1 cellular context compared by ENCODE assay signal in the genomic region with DNA sequence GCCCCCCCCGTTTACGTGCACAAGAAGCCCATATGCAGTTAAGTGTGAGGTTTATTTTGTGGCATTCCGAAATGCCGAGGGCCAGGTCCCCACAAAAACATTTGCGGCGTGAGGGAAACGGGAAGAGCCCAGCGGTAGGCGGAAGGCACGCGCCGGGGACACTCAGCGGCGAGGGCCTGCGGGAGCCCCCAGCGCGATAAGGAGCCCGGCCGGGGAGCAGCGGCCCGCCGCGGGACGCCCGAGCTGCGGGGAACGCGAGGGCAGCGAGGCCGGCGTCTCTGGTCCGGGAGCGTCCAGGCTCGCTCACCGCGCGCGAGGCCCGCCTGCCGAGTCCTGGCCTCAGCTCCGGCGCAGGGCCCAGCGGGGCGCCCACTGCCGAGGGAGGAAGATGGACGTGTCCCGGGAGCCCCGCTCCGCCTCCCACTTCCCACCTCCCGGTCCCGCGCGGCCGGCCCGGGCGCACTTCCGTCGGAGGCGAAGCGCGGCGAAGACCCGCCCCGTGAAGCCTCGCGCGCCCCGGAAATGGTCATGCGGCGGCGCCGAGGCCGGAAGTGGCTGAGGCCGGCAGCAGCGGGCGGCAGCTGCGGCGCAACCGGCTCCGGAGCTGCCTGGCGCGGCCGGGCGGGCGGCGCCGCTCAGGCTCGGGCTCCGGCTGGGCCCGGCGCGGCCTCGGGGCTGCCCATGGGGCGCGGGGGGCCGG.
TF ChIP-seq lines count a peak whose summit lies in the region.

A gene with protein sequence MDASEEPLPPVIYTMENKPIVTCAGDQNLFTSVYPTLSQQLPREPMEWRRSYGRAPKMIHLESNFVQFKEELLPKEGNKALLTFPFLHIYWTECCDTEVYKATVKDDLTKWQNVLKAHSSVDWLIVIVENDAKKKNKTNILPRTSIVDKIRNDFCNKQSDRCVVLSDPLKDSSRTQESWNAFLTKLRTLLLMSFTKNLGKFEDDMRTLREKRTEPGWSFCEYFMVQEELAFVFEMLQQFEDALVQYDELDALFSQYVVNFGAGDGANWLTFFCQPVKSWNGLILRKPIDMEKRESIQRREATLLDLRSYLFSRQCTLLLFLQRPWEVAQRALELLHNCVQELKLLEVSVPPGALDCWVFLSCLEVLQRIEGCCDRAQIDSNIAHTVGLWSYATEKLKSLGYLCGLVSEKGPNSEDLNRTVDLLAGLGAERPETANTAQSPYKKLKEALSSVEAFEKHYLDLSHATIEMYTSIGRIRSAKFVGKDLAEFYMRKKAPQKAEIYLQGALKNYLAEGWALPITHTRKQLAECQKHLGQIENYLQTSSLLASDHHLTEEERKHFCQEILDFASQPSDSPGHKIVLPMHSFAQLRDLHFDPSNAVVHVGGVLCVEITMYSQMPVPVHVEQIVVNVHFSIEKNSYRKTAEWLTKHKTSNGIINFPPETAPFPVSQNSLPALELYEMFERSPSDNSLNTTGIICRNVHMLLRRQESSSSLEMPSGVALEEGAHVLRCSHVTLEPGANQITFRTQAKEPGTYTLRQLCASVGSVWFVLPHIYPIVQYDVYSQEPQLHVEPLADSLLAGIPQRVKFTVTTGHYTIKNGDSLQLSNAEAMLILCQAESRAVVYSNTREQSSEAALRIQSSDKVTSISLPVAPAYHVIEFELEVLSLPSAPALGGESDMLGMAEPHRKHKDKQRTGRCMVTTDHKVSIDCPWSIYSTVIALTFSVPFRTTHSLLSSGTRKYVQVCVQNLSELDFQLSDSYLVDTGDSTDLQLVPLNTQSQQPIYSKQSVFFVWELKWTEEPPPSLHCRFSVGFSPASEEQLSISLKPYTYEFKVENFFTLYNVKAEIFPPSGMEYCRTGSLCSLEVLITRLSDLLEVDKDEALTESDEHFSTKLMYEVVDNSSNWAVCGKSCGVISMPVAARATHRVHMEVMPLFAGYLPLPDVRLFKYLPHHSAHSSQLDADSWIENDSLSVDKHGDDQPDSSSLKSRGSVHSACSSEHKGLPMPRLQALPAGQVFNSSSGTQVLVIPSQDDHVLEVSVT (plus strand): TSS at position 536 of the 700 bp plus-strand sequence. CDS start 185 bp downstream, outside the sequence.

TF ChIP-seq in HepG2, 621 proteins besides CTCF, POLR2A, EP300 and RAD21 (continued from another document and continues in another):
- TF ChIP-seq CREB1 (IDR thresholded peaks at IDR 0.05) (peak; percentile 61; the same call in 1 of the 2 replicates), CREB1 (CRISPR knock-in tag; IDR thresholded peaks at IDR 0.05) (no peak), KAT8 (CRISPR knock-in tag; IDR thresholded peaks at IDR 0.05) (peak; percentile 77), SNAPC2 (CRISPR knock-in tag; IDR thresholded peaks at IDR 0.05) (no peak), ZNF879 (CRISPR knock-in tag; IDR thresholded peaks at IDR 0.05) (no peak), RBM39 (IDR thresholded peaks at IDR 0.05; ENCODE audit: low read depth, low read length, poor library complexity, severe bottlenecking) (peak; percentile 55), SMAD3 (CRISPR knock-in tag; IDR thresholded peaks at IDR 0.05) (no peak), ZNF292 (CRISPR knock-in tag; IDR thresholded peaks at IDR 0.05; ENCODE audit: borderline replicate concordance, low read depth) (no peak), XBP1 (CRISPR knock-in tag; IDR thresholded peaks at IDR 0.05) (no peak), ZNF335 (CRISPR knock-in tag; IDR thresholded peaks at IDR 0.05) (no peak), ZNF460 (CRISPR knock-in tag; IDR thresholded peaks at IDR 0.05; ENCODE audit: borderline replicate concordance) (no peak), MTF1 (CRISPR knock-in tag; IDR thresholded peaks at IDR 0.05) (no peak), ZNF430 (CRISPR knock-in tag; IDR thresholded peaks at IDR 0.05) (no peak), HES4 (CRISPR knock-in tag; IDR thresholded peaks at IDR 0.05; ENCODE audit: borderline replicate concordance) (no peak; the same call in 1 of the 2 replicates), MZF1 (CRISPR knock-in tag; IDR thresholded peaks at IDR 0.05; ENCODE audit: borderline replicate concordance) (no peak), TEAD3 (CRISPR knock-in tag; optimal IDR thresholded peaks at IDR 0.05; ENCODE audit: borderline replicate concordance) (peak; percentile 19), ZNF263 (CRISPR knock-in tag; IDR thresholded peaks at IDR 0.05) (peak; percentile 50; the same call in 1 of the 2 replicates), ZNF749 (CRISPR knock-in tag; IDR thresholded peaks at IDR 0.05; ENCODE audit: borderline replicate concordance) (no peak), SRSF1 (optimal IDR thresholded peaks at IDR 0.05; ENCODE audit: low read depth, low read length) (no peak), HNRNPH1 (optimal IDR thresholded peaks at IDR 0.05; ENCODE audit: low read depth, low read length) (peak; percentile 67), SPEN (CRISPR knock-in tag; IDR thresholded peaks at IDR 0.05; ENCODE audit: low read depth) (peak; percentile 40; the same call in 1 of the 2 replicates), SATB2 (CRISPR knock-in tag; IDR thresholded peaks at IDR 0.05) (no peak), FOXK2 (IDR thresholded peaks at IDR 0.05) (no peak), HOXA3 (CRISPR knock-in tag; IDR thresholded peaks at IDR 0.05) (peak; percentile 83), EZH2 (conservative IDR thresholded peaks at IDR 0.05; ENCODE audit: low read depth, low read length) (no peak), ZNF557 (CRISPR knock-in tag; IDR thresholded peaks at IDR 0.05) (no peak), ZNF224 (CRISPR knock-in tag; IDR thresholded peaks at IDR 0.05) (0 out of 2 replicates have a peak, but pooled peaks have one; percentile 61), ZFP36L1 (CRISPR knock-in tag; IDR thresholded peaks at IDR 0.05) (no peak)
- TF ChIP-seq, protein P1, sequence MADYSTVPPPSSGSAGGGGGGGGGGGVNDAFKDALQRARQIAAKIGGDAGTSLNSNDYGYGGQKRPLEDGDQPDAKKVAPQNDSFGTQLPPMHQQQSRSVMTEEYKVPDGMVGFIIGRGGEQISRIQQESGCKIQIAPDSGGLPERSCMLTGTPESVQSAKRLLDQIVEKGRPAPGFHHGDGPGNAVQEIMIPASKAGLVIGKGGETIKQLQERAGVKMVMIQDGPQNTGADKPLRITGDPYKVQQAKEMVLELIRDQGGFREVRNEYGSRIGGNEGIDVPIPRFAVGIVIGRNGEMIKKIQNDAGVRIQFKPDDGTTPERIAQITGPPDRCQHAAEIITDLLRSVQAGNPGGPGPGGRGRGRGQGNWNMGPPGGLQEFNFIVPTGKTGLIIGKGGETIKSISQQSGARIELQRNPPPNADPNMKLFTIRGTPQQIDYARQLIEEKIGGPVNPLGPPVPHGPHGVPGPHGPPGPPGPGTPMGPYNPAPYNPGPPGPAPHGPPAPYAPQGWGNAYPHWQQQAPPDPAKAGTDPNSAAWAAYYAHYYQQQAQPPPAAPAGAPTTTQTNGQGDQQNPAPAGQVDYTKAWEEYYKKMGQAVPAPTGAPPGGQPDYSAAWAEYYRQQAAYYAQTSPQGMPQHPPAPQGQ (CRISPR knock-in tag; IDR thresholded peaks at IDR 0.05; ENCODE audit: borderline replicate concordance), result no peak
- TF ChIP-seq, protein P2, sequence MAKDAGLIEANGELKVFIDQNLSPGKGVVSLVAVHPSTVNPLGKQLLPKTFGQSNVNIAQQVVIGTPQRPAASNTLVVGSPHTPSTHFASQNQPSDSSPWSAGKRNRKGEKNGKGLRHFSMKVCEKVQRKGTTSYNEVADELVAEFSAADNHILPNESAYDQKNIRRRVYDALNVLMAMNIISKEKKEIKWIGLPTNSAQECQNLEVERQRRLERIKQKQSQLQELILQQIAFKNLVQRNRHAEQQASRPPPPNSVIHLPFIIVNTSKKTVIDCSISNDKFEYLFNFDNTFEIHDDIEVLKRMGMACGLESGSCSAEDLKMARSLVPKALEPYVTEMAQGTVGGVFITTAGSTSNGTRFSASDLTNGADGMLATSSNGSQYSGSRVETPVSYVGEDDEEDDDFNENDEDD (CRISPR knock-in tag; IDR thresholded peaks at IDR 0.05; ENCODE audit: borderline replicate concordance), result peak; percentile 87; the same call in 1 of the 2 replicates
- TF ChIP-seq, protein P3, sequence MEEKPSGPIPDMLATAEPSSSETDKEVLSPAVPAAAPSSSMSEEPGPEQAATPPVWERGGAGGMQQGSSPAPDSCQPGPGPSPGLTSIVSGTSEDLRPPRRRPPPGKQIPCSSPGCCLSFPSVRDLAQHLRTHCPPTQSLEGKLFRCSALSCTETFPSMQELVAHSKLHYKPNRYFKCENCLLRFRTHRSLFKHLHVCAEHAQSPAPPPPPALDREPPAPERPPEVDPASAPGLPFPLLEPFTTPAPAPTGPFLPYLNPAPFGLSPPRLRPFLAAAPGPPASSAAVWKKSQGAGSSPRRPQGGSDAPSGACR (CRISPR knock-in tag; IDR thresholded peaks at IDR 0.05), result peak; percentile 60; the same call in 1 of the 2 replicates
- TF ChIP-seq, protein P4, sequence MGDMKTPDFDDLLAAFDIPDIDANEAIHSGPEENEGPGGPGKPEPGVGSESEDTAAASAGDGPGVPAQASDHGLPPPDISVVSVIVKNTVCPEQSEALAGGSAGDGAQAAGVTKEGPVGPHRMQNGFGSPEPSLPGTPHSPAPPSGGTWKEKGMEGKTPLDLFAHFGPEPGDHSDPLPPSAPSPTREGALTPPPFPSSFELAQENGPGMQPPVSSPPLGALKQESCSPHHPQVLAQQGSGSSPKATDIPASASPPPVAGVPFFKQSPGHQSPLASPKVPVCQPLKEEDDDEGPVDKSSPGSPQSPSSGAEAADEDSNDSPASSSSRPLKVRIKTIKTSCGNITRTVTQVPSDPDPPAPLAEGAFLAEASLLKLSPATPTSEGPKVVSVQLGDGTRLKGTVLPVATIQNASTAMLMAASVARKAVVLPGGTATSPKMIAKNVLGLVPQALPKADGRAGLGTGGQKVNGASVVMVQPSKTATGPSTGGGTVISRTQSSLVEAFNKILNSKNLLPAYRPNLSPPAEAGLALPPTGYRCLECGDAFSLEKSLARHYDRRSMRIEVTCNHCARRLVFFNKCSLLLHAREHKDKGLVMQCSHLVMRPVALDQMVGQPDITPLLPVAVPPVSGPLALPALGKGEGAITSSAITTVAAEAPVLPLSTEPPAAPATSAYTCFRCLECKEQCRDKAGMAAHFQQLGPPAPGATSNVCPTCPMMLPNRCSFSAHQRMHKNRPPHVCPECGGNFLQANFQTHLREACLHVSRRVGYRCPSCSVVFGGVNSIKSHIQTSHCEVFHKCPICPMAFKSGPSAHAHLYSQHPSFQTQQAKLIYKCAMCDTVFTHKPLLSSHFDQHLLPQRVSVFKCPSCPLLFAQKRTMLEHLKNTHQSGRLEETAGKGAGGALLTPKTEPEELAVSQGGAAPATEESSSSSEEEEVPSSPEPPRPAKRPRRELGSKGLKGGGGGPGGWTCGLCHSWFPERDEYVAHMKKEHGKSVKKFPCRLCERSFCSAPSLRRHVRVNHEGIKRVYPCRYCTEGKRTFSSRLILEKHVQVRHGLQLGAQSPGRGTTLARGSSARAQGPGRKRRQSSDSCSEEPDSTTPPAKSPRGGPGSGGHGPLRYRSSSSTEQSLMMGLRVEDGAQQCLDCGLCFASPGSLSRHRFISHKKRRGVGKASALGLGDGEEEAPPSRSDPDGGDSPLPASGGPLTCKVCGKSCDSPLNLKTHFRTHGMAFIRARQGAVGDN (CRISPR knock-in tag; IDR thresholded peaks at IDR 0.05), result peak; percentile 85
- TF ChIP-seq, protein P5, sequence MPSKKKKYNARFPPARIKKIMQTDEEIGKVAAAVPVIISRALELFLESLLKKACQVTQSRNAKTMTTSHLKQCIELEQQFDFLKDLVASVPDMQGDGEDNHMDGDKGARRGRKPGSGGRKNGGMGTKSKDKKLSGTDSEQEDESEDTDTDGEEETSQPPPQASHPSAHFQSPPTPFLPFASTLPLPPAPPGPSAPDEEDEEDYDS (CRISPR knock-in tag; IDR thresholded peaks at IDR 0.05), result peak; percentile 36; the same call in 1 of the 2 replicates
- TF ChIP-seq, protein P6, sequence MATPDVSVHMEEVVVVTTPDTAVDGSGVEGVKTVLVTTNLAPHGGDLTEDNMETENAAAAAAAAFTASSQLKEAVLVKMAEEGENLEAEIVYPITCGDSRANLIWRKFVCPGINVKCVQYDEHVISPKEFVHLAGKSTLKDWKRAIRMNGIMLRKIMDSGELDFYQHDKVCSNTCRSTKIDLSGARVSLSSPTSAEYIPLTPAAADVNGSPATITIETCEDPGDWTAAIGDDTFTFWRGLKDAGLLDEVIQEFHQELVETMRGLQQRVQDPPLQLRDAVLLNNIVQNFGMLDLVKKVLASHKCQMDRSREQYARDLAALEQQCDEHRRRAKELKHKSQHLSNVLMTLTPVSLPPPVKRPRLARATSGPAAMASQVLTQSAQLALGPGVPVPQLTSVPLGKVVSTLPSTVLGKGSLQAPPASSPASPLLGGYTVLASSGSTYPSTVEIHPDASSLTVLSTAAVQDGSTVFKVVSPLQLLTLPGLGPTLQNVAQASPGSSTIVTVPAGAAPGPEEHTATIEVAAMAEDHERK (CRISPR knock-in tag; IDR thresholded peaks at IDR 0.05; ENCODE audit: low read depth), result no peak
- TF ChIP-seq, protein P7, sequence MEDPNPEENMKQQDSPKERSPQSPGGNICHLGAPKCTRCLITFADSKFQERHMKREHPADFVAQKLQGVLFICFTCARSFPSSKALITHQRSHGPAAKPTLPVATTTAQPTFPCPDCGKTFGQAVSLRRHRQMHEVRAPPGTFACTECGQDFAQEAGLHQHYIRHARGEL (CRISPR knock-in tag; IDR thresholded peaks at IDR 0.05), result no peak
- TF ChIP-seq, protein P8, sequence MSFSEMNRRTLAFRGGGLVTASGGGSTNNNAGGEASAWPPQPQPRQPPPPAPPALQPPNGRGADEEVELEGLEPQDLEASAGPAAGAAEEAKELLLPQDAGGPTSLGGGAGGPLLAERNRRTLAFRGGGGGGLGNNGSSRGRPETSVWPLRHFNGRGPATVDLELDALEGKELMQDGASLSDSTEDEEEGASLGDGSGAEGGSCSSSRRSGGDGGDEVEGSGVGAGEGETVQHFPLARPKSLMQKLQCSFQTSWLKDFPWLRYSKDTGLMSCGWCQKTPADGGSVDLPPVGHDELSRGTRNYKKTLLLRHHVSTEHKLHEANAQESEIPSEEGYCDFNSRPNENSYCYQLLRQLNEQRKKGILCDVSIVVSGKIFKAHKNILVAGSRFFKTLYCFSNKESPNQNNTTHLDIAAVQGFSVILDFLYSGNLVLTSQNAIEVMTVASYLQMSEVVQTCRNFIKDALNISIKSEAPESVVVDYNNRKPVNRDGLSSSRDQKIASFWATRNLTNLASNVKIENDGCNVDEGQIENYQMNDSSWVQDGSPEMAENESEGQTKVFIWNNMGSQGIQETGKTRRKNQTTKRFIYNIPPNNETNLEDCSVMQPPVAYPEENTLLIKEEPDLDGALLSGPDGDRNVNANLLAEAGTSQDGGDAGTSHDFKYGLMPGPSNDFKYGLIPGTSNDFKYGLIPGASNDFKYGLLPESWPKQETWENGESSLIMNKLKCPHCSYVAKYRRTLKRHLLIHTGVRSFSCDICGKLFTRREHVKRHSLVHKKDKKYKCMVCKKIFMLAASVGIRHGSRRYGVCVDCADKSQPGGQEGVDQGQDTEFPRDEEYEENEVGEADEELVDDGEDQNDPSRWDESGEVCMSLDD (CRISPR knock-in tag; IDR thresholded peaks at IDR 0.05; ENCODE audit: borderline replicate concordance), result no peak
- TF ChIP-seq, protein P9, sequence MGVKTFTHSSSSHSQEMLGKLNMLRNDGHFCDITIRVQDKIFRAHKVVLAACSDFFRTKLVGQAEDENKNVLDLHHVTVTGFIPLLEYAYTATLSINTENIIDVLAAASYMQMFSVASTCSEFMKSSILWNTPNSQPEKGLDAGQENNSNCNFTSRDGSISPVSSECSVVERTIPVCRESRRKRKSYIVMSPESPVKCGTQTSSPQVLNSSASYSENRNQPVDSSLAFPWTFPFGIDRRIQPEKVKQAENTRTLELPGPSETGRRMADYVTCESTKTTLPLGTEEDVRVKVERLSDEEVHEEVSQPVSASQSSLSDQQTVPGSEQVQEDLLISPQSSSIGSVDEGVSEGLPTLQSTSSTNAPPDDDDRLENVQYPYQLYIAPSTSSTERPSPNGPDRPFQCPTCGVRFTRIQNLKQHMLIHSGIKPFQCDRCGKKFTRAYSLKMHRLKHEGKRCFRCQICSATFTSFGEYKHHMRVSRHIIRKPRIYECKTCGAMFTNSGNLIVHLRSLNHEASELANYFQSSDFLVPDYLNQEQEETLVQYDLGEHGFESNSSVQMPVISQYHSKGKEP (CRISPR knock-in tag; IDR thresholded peaks at IDR 0.05), result no peak
